In the genomic region with DNA sequence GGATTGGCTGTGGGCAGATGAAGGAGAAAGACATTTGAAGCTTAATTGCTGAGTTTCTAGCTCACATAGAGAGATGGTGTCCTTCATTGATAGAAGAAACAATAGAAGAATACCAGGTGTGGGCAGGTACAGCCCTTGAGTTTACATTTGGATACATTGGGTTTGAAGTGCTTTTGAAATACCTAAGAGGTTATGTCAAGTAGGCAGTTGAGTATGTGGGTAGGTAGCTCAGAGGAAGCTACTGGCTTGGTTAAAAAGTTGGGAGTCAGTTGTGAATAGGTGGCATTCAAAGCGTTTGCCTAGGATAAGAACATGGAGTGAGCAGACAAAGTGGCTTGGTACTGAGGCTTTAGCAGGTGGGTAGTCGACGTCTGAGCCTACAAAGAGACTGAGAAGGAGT, we compare ENCODE assay signal across 23 cellular contexts.
"Had no signal": no experiment of that assay in that cellular context is flagged by ENCODE, and none has a peak within 500 bp of the region (broad histone marks: within the 10 kb centered on the region; RNA-seq: fewer than 3 reads in every experiment).

No MANE protein-coding gene starts in this region.

- H3K27me3 ChIP-seq: Peyer's patch, SJCRH30 had no signal

- H3K9me3 ChIP-seq: Peyer's patch, SJCRH30, SK-N-SH had no signal

- H3K4me1 ChIP-seq: Peyer's patch, SJCRH30 had no signal

- H3K4me3 ChIP-seq: K562, Peyer's patch, SJCRH30 had no signal

- ATAC-seq: K562 had no signal

- DNase-seq: activated CD4-positive, alpha-beta memory T cell treated with anti-CD3 and anti-CD28 coated beads, Interleukin-2, amount 10 ng/mL, durations not matched to agents 7 days and 5 days; activated CD4-positive, alpha-beta T cell treated with anti-CD3 and anti-CD28 coated beads, Interleukin-2, amount 50 U/mL, for 1 hour; activated CD4-positive, CD25-positive, alpha-beta regulatory T cell; activated gamma-delta T cell treated with Interleukin-2 at 50 U/mL for 16 hours; activated naive CD4-positive, alpha-beta T cell treated with anti-CD3 and anti-CD28 coated beads, Interleukin-2, amount 10 ng/mL, durations not matched to agents 7 days and 5 days; activated naive CD8-positive, alpha-beta T cell treated with anti-CD3 and anti-CD28 coated beads for 36 hours; activated T-cell treated with anti-CD3 and anti-CD28 coated beads for 4 hours; activated T-cell treated with anti-CD3 and anti-CD28 coated beads, Interleukin-2, amount 50 U/mL, for 48 hours; anterior cingulate cortex; cerebellar nuclear complex; NCI-H1048; NCI-H146; NCI-H2081; NCI-H345; NCI-H524; Peyer's patch; Right ventricle myocardium superior; SJCRH30; SK-N-SH; T-helper 1 cell had no signal

- H3K9ac ChIP-seq: SK-N-SH had no signal

- H3K4me2 ChIP-seq: SK-N-SH had no signal

- H3K27ac ChIP-seq: Peyer's patch, RWPE1, SJCRH30, VCaP had no signal
